8 cellular contexts compared by ENCODE assay signal in the genomic region with DNA sequence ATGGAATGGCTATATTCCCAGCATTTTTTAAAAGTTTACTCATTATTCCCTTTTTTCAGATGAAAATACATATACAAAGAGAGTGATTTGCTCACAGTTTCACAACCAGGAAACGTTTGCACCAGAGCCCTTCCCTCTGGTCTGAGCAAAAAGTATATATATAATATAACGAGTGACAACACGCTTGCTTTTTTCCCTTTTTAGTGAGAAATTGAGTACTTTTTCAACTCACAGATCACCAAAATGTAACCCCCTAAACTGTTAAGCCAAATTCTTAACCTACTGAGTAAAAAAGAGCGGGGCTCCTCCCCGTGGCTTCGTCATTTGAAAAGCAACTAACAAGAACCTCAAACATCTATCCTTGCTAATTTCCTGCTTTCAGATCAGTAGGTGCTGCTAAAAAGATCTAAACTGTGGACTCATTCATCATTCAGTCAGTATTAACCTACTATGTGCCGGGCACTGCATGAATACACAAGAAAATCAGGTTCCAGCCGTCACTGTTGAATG. TPM values are rescaled to one million over a fixed set of nuclear protein-coding genes. Genes with fewer than 3 reads are reported as not detected.
DNase-seq lines count a peak whose midpoint lies in the region; ATAC-seq, FAIRE-seq and TF ChIP-seq lines count a peak whose summit lies in the region.

No MANE protein-coding gene starts in this region.

- dilution Hi-C loops in keratinocyte (cut with MboI; ENCODE audit: extremely low pct_ligation_motif_present, low sequenced_read_pairs) = no loop called here

- H3K79me2 ChIP-seq in OCI-LY3 (ENCODE audit: low read length) (peaks cover 33% of the 10 kb centered on the region), keratinocyte (ENCODE audit: control insufficient read depth, insufficient read depth, low read length) (peaks cover 39% of the 10 kb centered on the region)

- H3K4me2 ChIP-seq in OCI-LY3 (ENCODE audit: low read length) = peak overlapping the region; percentile 93
- peak overlapping the region; percentile 97 for H3K4me2 ChIP-seq in keratinocyte (ENCODE audit: control insufficient read depth, extremely low read depth, insufficient read depth, low read depth, low read length)

- H3K4me3 Mint-ChIP-seq in activated naive CD8-positive, alpha-beta T cell treated with anti-CD3 and anti-CD28 coated beads, Interleukin-2, amount 50 U/mL, for 24 hours = peak overlapping the region; percentile 87

- ATAC-seq in activated naive CD8-positive, alpha-beta T cell treated with anti-CD3 and anti-CD28 coated beads, Interleukin-2, amount 50 U/mL, for 24 hours = no peak
- ATAC-seq in GM21717 (IDR thresholded peaks at IDR 0.05; ENCODE audit: unreplicated experiment) (no peak), HG02981 (IDR thresholded peaks at IDR 0.05; ENCODE audit: unreplicated experiment) (no peak)

- 0 out of 2 replicates have a peak, but pooled peaks cover 3% of the 10 kb centered on the region for H4K20me1 ChIP-seq in OCI-LY3 (ENCODE audit: insufficient read depth, low read length)
- H4K20me1 ChIP-seq in keratinocyte (ENCODE audit: control insufficient read depth, extremely low read depth, insufficient read depth, low read length) = no peaks in the 10 kb centered on the region

- no peaks in the 10 kb centered on the region for H3K36me3 ChIP-seq in OCI-LY3 (replicated peaks; ENCODE audit: low read depth, low read length)
- H3K36me3 ChIP-seq in keratinocyte (ENCODE audit: control insufficient read depth in 2 of 2, extremely low read depth in 1 of 2, insufficient read depth in 2 of 2, low read length in 2 of 2) = no peaks in the 10 kb centered on the region

- H3K9ac ChIP-seq in OCI-LY3 (ENCODE audit: low read length) = peak overlapping the region; percentile 73
- peak overlapping the region; percentile 94 for H3K9ac ChIP-seq in keratinocyte (ENCODE audit: control insufficient read depth, extremely low read depth, insufficient read depth, low read length)

- H3K9me1 ChIP-seq in keratinocyte (ENCODE audit: control insufficient read depth, extremely low read depth, insufficient read depth, low read length) = no peaks in the 10 kb centered on the region

- H3K27me3 ChIP-seq in OCI-LY3 (ENCODE audit: low read depth, low read length) = no peaks in the 10 kb centered on the region
- H3K27me3 ChIP-seq in keratinocyte (ENCODE audit: control insufficient read depth, extremely low read depth, insufficient read depth, low read length) = no peaks in the 10 kb centered on the region

- no peaks in the 10 kb centered on the region for H3K36me3 Mint-ChIP-seq in activated naive CD8-positive, alpha-beta T cell treated with anti-CD3 and anti-CD28 coated beads, Interleukin-2, amount 50 U/mL, for 24 hours (ENCODE audit: low read depth)

- H3K27ac Mint-ChIP-seq in activated naive CD8-positive, alpha-beta T cell treated with anti-CD3 and anti-CD28 coated beads, Interleukin-2, amount 50 U/mL, for 24 hours = peak overlapping the region; percentile 88

- peaks cover 18% of the 10 kb centered on the region for H3K4me1 ChIP-seq in OCI-LY3 (ENCODE audit: low read length)
- H3K4me1 ChIP-seq in keratinocyte (ENCODE audit: control insufficient read depth, extremely low read depth, insufficient read depth, low read length) = peaks cover 9% of the 10 kb centered on the region

- peaks cover 35% of the 10 kb centered on the region for H3K4me1 Mint-ChIP-seq in activated naive CD8-positive, alpha-beta T cell treated with anti-CD3 and anti-CD28 coated beads, Interleukin-2, amount 50 U/mL, for 24 hours

- H3K27me3 Mint-ChIP-seq in activated naive CD8-positive, alpha-beta T cell treated with anti-CD3 and anti-CD28 coated beads, Interleukin-2, amount 50 U/mL, for 24 hours = no peaks in the 10 kb centered on the region

- H3K9me3 Mint-ChIP-seq in activated naive CD8-positive, alpha-beta T cell treated with anti-CD3 and anti-CD28 coated beads, Interleukin-2, amount 50 U/mL, for 24 hours = no peaks in the 10 kb centered on the region

- DNase-seq in NCI-H510A treated with DMSO at 0.1 percent for 48 hours (lab: John Stamatoyannopoulos, UW) (peak; percentile 51), NCI-H510A (lab: John Stamatoyannopoulos, UW) (no peak), keratinocyte (ENCODE audit: low read depth, low spot score) (no peak)
- DNase-seq in activated naive CD8-positive, alpha-beta T cell treated with anti-CD3 and anti-CD28 coated beads, Interleukin-2, amount 50 U/mL, for 24 hours = peak; percentile 38
- peak in 2 of 3 experiments; percentile 9 to 46 for DNase-seq in stimulated activated CD4-positive, alpha-beta T cell treated with anti-CD3 and anti-CD28 coated beads, TNF-alpha, amount 100 ng/mL, for 24 hours (ENCODE audit: low read depth in 3 of 3)

- H3K9me3 ChIP-seq in OCI-LY3 (ENCODE audit: insufficient read depth, low read length) = no peaks in the 10 kb centered on the region
- no peaks in the 10 kb centered on the region for H3K9me3 ChIP-seq in keratinocyte (ENCODE audit: control insufficient read depth, low read depth, low read length)

- peak overlapping the region; percentile 87 for H2AFZ ChIP-seq in OCI-LY3 (ENCODE audit: low read depth, low read length)
- H2AFZ ChIP-seq in keratinocyte (ENCODE audit: control insufficient read depth, low read length) = peak overlapping the region; percentile 86

- peak overlapping the region; percentile 48 for H3K27ac ChIP-seq in OCI-LY3 (ENCODE audit: low read length)
- H3K27ac ChIP-seq in keratinocyte (ENCODE audit: control insufficient read depth, insufficient read depth, low read length) = peak overlapping the region; percentile 94

- H3K4me3 ChIP-seq in OCI-LY3 (ENCODE audit: low read length) = peak overlapping the region; percentile 83
- H3K4me3 ChIP-seq in keratinocyte (ENCODE audit: control insufficient read depth in 2 of 3, extremely low read depth in 1 of 3, insufficient read depth in 2 of 3, low read depth in 1 of 3, low read length in 3 of 3) = peak overlapping the region; percentile 55 to 79 (median 79)

- FAIRE-seq in keratinocyte (lab: Jason Lieb, UNC) = no peak

- TF ChIP-seq CTCF in OCI-LY3 (IDR thresholded peaks at IDR 0.05; ENCODE audit: low read depth, low read length) = peak; percentile 21; the same call in 1 of the 2 replicates
- TF ChIP-seq CTCF in keratinocyte (optimal IDR thresholded peaks at IDR 0.05 in 1 of 3, IDR thresholded peaks at IDR 0.05 in 1 of 3, conservative IDR thresholded peaks at IDR 0.05 in 1 of 3; ENCODE audit: extremely low read depth in 1 of 3, insufficient read depth in 2 of 3, low read length in 3 of 3) = no peak

RNA-seq across cellular contexts. Expression of gene PTBP3, which starts 1.0 kb away (rescaled TPM):
- polyA plus RNA-seq in keratinocyte = 43.7 to 83.3 TPM (median 51.0 TPM) in 3 replicates
- polyA plus RNA-seq in keratinocyte (2011; ENCODE audit: low read depth) = 12.4 TPM
- 40.3 and 64.4 TPM in 2 replicates for polyA plus RNA-seq in keratinocyte (2011; cell fraction: cytosol; rRNA removed)
- polyA plus RNA-seq in keratinocyte (2011; cell fraction: nucleus; rRNA removed) = 48.1 and 49.1 TPM in 2 replicates
- 22.0 and 35.0 TPM in 2 replicates for polyA plus RNA-seq in keratinocyte (2012; ENCODE audit: low replicate concordance)
- polyA minus RNA-seq in keratinocyte = 47.9 to 167 TPM (median 114 TPM) in 3 replicates
- 49.3 TPM for polyA minus RNA-seq in keratinocyte (2011; cell fraction: cytosol; rRNA and poly(A)+ RNA removed)
- polyA minus RNA-seq in keratinocyte (2011; cell fraction: nucleus; rRNA and poly(A)+ RNA removed) = 32.8 and 60.3 TPM in 2 replicates

RNA-seq across cellular contexts. Expression of gene HSDL2, which starts 45.5 kb away (rescaled TPM):
- 15.7 to 27.6 TPM (median 25.0 TPM) in 3 replicates for polyA plus RNA-seq in keratinocyte
- 38.8 TPM for polyA plus RNA-seq in keratinocyte (2011; ENCODE audit: low read depth)
- 18.2 and 29.0 TPM in 2 replicates for polyA plus RNA-seq in keratinocyte (2011; cell fraction: cytosol; rRNA removed)
- 12.6 and 14.9 TPM in 2 replicates for polyA plus RNA-seq in keratinocyte (2011; cell fraction: nucleus; rRNA removed)
- 14.7 and 19.8 TPM in 2 replicates for polyA plus RNA-seq in keratinocyte (2012; ENCODE audit: low replicate concordance)
- polyA minus RNA-seq in keratinocyte = 5.4 to 26.8 TPM (median 17.2 TPM) in 3 replicates
- 18.2 TPM for polyA minus RNA-seq in keratinocyte (2011; cell fraction: cytosol; rRNA and poly(A)+ RNA removed)
- 7.1 and 14.0 TPM in 2 replicates for polyA minus RNA-seq in keratinocyte (2011; cell fraction: nucleus; rRNA and poly(A)+ RNA removed)

Comparison
In these comparisons a context has a peak if more than half of its experiments do, and no peak if none do; other contexts are left out.
1. DNase-seq: peak in NCI-H510A treated with DMSO at 0.1 percent for 48 hours (single experiment), activated naive CD8-positive, alpha-beta T cell treated with anti-CD3 and anti-CD28 coated beads, Interleukin-2, amount 50 U/mL, for 24 hours (single experiment) and stimulated activated CD4-positive, alpha-beta T cell treated with anti-CD3 and anti-CD28 coated beads, TNF-alpha, amount 100 ng/mL, for 24 hours (2 of 3); none in NCI-H510A (single experiment) and keratinocyte (single experiment).